ENCODE assay signal across 19 cellular contexts in genomic region chr6:109071125-109071917, GRCh38. TPM values are rescaled to one million over a fixed set of nuclear protein-coding genes. Genes with fewer than 3 reads are reported as not detected.
DNase-seq lines count a peak whose midpoint lies in the region; ATAC-seq and TF ChIP-seq lines count a peak whose summit lies in the region.
"Had no signal": no experiment of that assay in that cellular context is flagged by ENCODE, and none has a peak within 500 bp of the region (broad histone marks: within the 10 kb centered on the region; RNA-seq: fewer than 3 reads in every experiment).

No MANE protein-coding gene starts in this region.

- H2AFZ ChIP-seq in mesenchymal stem cell (ENCODE audit: low read depth, low read length): no peak overlapping the region

- H3K27ac Mint-ChIP-seq in activated T-helper 17 cell treated with anti-CD3 and anti-CD28 coated beads, Interleukin-2, amount 50 U/mL, for 72 hours: peak overlapping the region; percentile 58
- H3K27ac Mint-ChIP-seq in glutamatergic neuron (ENCODE audit: unreplicated experiment): no peak overlapping the region
- H3K27ac Mint-ChIP-seq: WTC11 had no signal

- no peaks in the 10 kb centered on the region for H3K27me3 ChIP-seq in left ventricle myocardium inferior (ENCODE audit: low read depth)
- H3K27me3 ChIP-seq in heart right ventricle: no peaks in the 10 kb centered on the region
- no peaks in the 10 kb centered on the region for H3K27me3 ChIP-seq in mesenchymal stem cell (ENCODE audit: control insufficient read depth in 1 of 2, insufficient read depth in 1 of 2, low read length in 2 of 2)
- no peaks in the 10 kb centered on the region for H3K27me3 ChIP-seq in thyroid gland
- H3K27me3 ChIP-seq: colonic mucosa, foreskin keratinocyte, pancreas had no signal

- no peak overlapping the region for H3K4me2 ChIP-seq in mesenchymal stem cell (ENCODE audit: low read length, poor library complexity, severe bottlenecking)

- peaks cover 16% of the 10 kb centered on the region for H3K79me1 ChIP-seq in mesenchymal stem cell (replicated peaks; ENCODE audit: low read length, poor library complexity, severe bottlenecking)

- H2BK15ac ChIP-seq in mesenchymal stem cell (ENCODE audit: low read depth, poor library complexity, severe bottlenecking): no peak overlapping the region

- H3K4me1 ChIP-seq in left ventricle myocardium inferior (peaks cover 83% of the 10 kb centered on the region), heart right ventricle (peaks cover 0 to 50% (median 36%) of the 10 kb centered on the region in 9 donors), mesenchymal stem cell (ENCODE audit: control insufficient read depth, insufficient read depth, low read depth, low read length) (peaks cover 1% of the 10 kb centered on the region), thyroid gland (peaks cover 9 to 20% of the 10 kb centered on the region in 2 donors)
- H3K4me1 ChIP-seq: colonic mucosa, foreskin keratinocyte had no signal

- intact Hi-C loops in left ventricle myocardium inferior (cut with micrococcal nuclease) (loop anchor here (5.0 kb wide), 2 partner anchors 169 to 529 kb away; no protein-coding TSS in a partner anchor), heart right ventricle (cut with DNase I) (loop anchor here (5.0 to 10.0 kb wide), 15 partner anchors 67 to 529 kb away; partner anchors contain the start of gene ARMC2 (in 2 of the 10)), thyroid gland (cut with DNase I) (loop anchor here (5.0 to 10.0 kb wide), 2 partner anchors 227 to 529 kb away; partner anchors contain the start of gene ARMC2)

- H3K36me3 Mint-ChIP-seq in activated T-helper 17 cell treated with anti-CD3 and anti-CD28 coated beads, Interleukin-2, amount 50 U/mL, for 72 hours (ENCODE audit: low read depth): no peaks in the 10 kb centered on the region
- H3K36me3 Mint-ChIP-seq in glutamatergic neuron (ENCODE audit: unreplicated experiment): no peaks in the 10 kb centered on the region
- H3K36me3 Mint-ChIP-seq: WTC11 had no signal

- ATAC-seq in heart right ventricle: no peak
- ATAC-seq in activated T-helper 17 cell treated with anti-CD3 and anti-CD28 coated beads, Interleukin-2, amount 50 U/mL, for 72 hours (replicated peaks): peak; percentile 46
- ATAC-seq: foreskin keratinocyte, left lobe of liver, pancreas, WTC11 had no signal

- H3K4me3 ChIP-seq in left ventricle myocardium inferior (no peak overlapping the region), heart right ventricle (no peak overlapping the region), mesenchymal stem cell (ENCODE audit: insufficient read depth in 1 of 2, low read depth in 1 of 2, low read length in 2 of 2) (no peak overlapping the region), thyroid gland (replicated peaks in 1 of 3) (no peak overlapping the region)
- H3K4me3 ChIP-seq: colonic mucosa, pancreas, thoracic aorta had no signal

- no peak overlapping the region for H2BK5ac ChIP-seq in mesenchymal stem cell (ENCODE audit: low read depth, low read length, poor library complexity, severe bottlenecking)

- TF ChIP-seq CTCF in left ventricle myocardium inferior (IDR thresholded peaks at IDR 0.05; ENCODE audit: borderline replicate concordance) (no peak), heart right ventricle (IDR thresholded peaks at IDR 0.05) (no peak), thyroid gland (IDR thresholded peaks at IDR 0.05) (no peak), glutamatergic neuron (IDR thresholded peaks at IDR 0.05; ENCODE audit: partially characterized antibody, unreplicated experiment) (no peak)

- H3K4ac ChIP-seq in mesenchymal stem cell (ENCODE audit: low read depth in 1 of 2, low read length in 2 of 2): no peak overlapping the region

- H2AK5ac ChIP-seq in mesenchymal stem cell (ENCODE audit: low read length, severe bottlenecking): no peak overlapping the region

- H4K91ac ChIP-seq in mesenchymal stem cell (ENCODE audit: low read length): no peak overlapping the region

- H2BK120ac ChIP-seq in mesenchymal stem cell (ENCODE audit: low read depth, low read length): no peak overlapping the region

- no peaks in the 10 kb centered on the region for H3K36me3 ChIP-seq in left ventricle myocardium inferior
- no peaks in the 10 kb centered on the region for H3K36me3 ChIP-seq in heart right ventricle
- no peaks in the 10 kb centered on the region for H3K36me3 ChIP-seq in mesenchymal stem cell (ENCODE audit: control insufficient read depth in 1 of 2, insufficient read depth in 2 of 2, low read depth in 1 of 2, low read length in 2 of 2)
- H3K36me3 ChIP-seq in thyroid gland: no peaks in the 10 kb centered on the region
- H3K36me3 ChIP-seq: colonic mucosa, pancreas, thoracic aorta had no signal

- no peak overlapping the region for H3K18ac ChIP-seq in mesenchymal stem cell (ENCODE audit: low read depth in 1 of 2, low read length in 2 of 2)

- peak overlapping the region; percentile 57 for H3K9ac ChIP-seq in mesenchymal stem cell (ENCODE audit: low read length)

- H3K4me3 Mint-ChIP-seq in activated T-helper 17 cell treated with anti-CD3 and anti-CD28 coated beads, Interleukin-2, amount 50 U/mL, for 72 hours: peak overlapping the region; percentile 81
- no peak overlapping the region for H3K4me3 Mint-ChIP-seq in glutamatergic neuron (ENCODE audit: unreplicated experiment)
- H3K4me3 Mint-ChIP-seq: WTC11 had no signal

- no peak overlapping the region for H4K8ac ChIP-seq in mesenchymal stem cell (ENCODE audit: low read length)

- H2BK12ac ChIP-seq in mesenchymal stem cell (ENCODE audit: low read length in 2 of 2): no peak overlapping the region

- H3K27me3 Mint-ChIP-seq in activated T-helper 17 cell treated with anti-CD3 and anti-CD28 coated beads, Interleukin-2, amount 50 U/mL, for 72 hours: no peaks in the 10 kb centered on the region
- no peaks in the 10 kb centered on the region for H3K27me3 Mint-ChIP-seq in glutamatergic neuron (ENCODE audit: unreplicated experiment)

- no peak for TF ChIP-seq POLR2A in thyroid gland (IDR thresholded peaks at IDR 0.05)

- peaks cover 21% of the 10 kb centered on the region for H3K4me1 Mint-ChIP-seq in activated T-helper 17 cell treated with anti-CD3 and anti-CD28 coated beads, Interleukin-2, amount 50 U/mL, for 72 hours
- no peaks in the 10 kb centered on the region for H3K4me1 Mint-ChIP-seq in glutamatergic neuron (ENCODE audit: low read depth, unreplicated experiment)

- no peaks in the 10 kb centered on the region for H3K9me3 ChIP-seq in left ventricle myocardium inferior (replicated peaks)
- no peaks in the 10 kb centered on the region for H3K9me3 ChIP-seq in heart right ventricle
- H3K9me3 ChIP-seq in mesenchymal stem cell (ENCODE audit: control insufficient read depth, low read length): no peaks in the 10 kb centered on the region
- H3K9me3 ChIP-seq in thyroid gland: no peaks in the 10 kb centered on the region
- H3K9me3 ChIP-seq: Caco-2, colonic mucosa, pancreas, thoracic aorta had no signal

- WGBS in heart right ventricle, 2 donors: 43 to 54% methylated on average over 7 of the region's 7 CpGs
- 78% methylated on average over 7 of the region's 7 CpGs for WGBS in mesenchymal stem cell
- WGBS in thyroid gland, 2 donors: 32 to 38% methylated on average over 7 of the region's 7 CpGs

- H3K9me3 Mint-ChIP-seq in activated T-helper 17 cell treated with anti-CD3 and anti-CD28 coated beads, Interleukin-2, amount 50 U/mL, for 72 hours: no peaks in the 10 kb centered on the region
- no peaks in the 10 kb centered on the region for H3K9me3 Mint-ChIP-seq in glutamatergic neuron (ENCODE audit: unreplicated experiment)
- H3K9me3 Mint-ChIP-seq: WTC11 had no signal

- DNase-seq in left ventricle myocardium inferior: no peak
- no peak for DNase-seq in heart right ventricle
- DNase-seq in mesenchymal stem cell: no peak
- no peak for DNase-seq in thyroid gland
- no peak for DNase-seq in glutamatergic neuron
- DNase-seq in stimulated activated CD4-positive, alpha-beta T cell treated with anti-CD3 and anti-CD28 coated beads, Interleukin-2, amount 100 ng/mL, for 24 hours: no peak
- DNase-seq in UCSD-AML1 (lab: John Stamatoyannopoulos, UW; ENCODE audit: unreplicated experiment): no peak
- DNase-seq: aorta; Caco-2; colonic mucosa; foreskin keratinocyte; NCI-H226; NK-92 treated with Interleukin-12 subunit alpha and Interleukin-12 subunit beta, amount 100 ng/mL, for 24 hours; pancreas; stimulated activated CD4-positive, alpha-beta T cell treated with anti-CD3 and anti-CD28 coated beads, Interleukin-4, amount 100 ng/mL, for 1 hour had no signal

- no peak overlapping the region for H3K14ac ChIP-seq in mesenchymal stem cell (ENCODE audit: low read length in 2 of 2)

- no peak overlapping the region for H3K23ac ChIP-seq in mesenchymal stem cell (ENCODE audit: low read length in 2 of 2)

- H3K27ac ChIP-seq in left ventricle myocardium inferior (replicated peaks) (peak overlapping the region; percentile 31), heart right ventricle (peak overlapping the region in 4 of 10 donors; percentile 4 to 23 (median 11)), mesenchymal stem cell (ENCODE audit: low read length, poor library complexity, severe bottlenecking) (no peak overlapping the region), thyroid gland (peak overlapping the region; percentile 3 to 67 (median 53))
- H3K27ac ChIP-seq: colonic mucosa, foreskin keratinocyte, thoracic aorta had no signal

RNA-seq across cellular contexts. Expression of gene SESN1, which starts 23.3 kb away (rescaled TPM):
- total RNA-seq in left ventricle myocardium inferior (44.1 TPM), heart right ventricle (10 to 100 TPM; 30.4 to 62.8 (median 37.7) TPM), thyroid gland (10 to 100 TPM; 43.8 to 68.1 (median 58.1) TPM), glutamatergic neuron (ENCODE audit: unreplicated experiment) (27.1 TPM)
- 10 to 100 TPM; 16.2 to 51.0 TPM for polyA plus RNA-seq in heart right ventricle
- 10 to 100 TPM in 1 of 2 donors, 1 to 10 TPM in 1; 9.8 to 23.0 TPM for total RNA-seq in activated T-helper 17 cell treated with anti-CD3 and anti-CD28 coated beads, Interleukin-2, amount 50 U/mL, for 72 hours
- 10.1 TPM for polyA plus RNA-seq in mesenchymal stem cell (2013, experiment 1 of 2)
- polyA plus RNA-seq in mesenchymal stem cell (2013, experiment 2 of 2): 10.9 TPM

RNA-seq across cellular contexts. Expression of gene CEP57L1, which starts 24.0 kb away (rescaled TPM):
- total RNA-seq in left ventricle myocardium inferior (6.2 TPM), heart right ventricle (10 to 100 TPM in 5 of 10 donors, 1 to 10 TPM in 5; 6.0 to 11.4 (median 9.6) TPM), thyroid gland (10 to 100 TPM; 15.0 to 27.7 (median 19.5) TPM), glutamatergic neuron (ENCODE audit: unreplicated experiment) (22.7 TPM)
- 10 to 100 TPM in 1 of 2 donors, 1 to 10 TPM in 1; 4.2 to 17.4 TPM for polyA plus RNA-seq in heart right ventricle
- total RNA-seq in activated T-helper 17 cell treated with anti-CD3 and anti-CD28 coated beads, Interleukin-2, amount 50 U/mL, for 72 hours: 10 to 100 TPM; 20.9 to 21.8 TPM
- 15.8 TPM for polyA plus RNA-seq in mesenchymal stem cell (2013, experiment 1 of 2)
- polyA plus RNA-seq in mesenchymal stem cell (2013, experiment 2 of 2): 16.7 TPM
